In the genomic region with DNA sequence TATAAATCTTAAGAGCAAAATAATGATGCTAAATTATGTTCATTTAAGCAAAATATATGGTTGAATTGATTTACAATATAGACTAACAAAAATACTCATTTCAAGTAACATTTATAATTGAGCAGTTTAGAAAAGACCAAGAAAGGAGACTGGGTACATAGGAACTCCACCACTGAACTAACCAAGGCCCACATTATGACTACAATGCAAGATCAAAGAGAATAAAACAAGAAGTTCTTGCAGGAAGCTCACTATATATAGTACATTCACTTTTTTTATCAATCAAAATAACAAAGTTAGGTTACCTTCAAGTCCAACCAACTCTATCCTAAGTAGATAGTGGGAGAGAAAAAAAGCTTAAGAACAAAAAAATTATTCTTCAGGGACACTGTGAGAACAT, we compare ENCODE assay signal across 32 cellular contexts. TPM values are rescaled to one million over a fixed set of nuclear protein-coding genes. Genes with fewer than 3 reads are reported as not detected.
A peak's percentile ranks its signal among the peaks of the same experiment; 100 is the strongest.
DNase-seq lines count a peak whose midpoint lies in the region; ATAC-seq, FAIRE-seq and TF ChIP-seq lines count a peak whose summit lies in the region.
"Had no signal": no experiment of that assay in that cellular context is flagged by ENCODE, and none has a peak within 500 bp of the region (broad histone marks: within the 10 kb centered on the region; RNA-seq: fewer than 3 reads in every experiment).

No MANE protein-coding gene starts in this region.

- peak overlapping the region; percentile 42 for H3K27ac ChIP-seq in OCI-LY1 (ENCODE audit: low read depth, low read length, poor library complexity, severe bottlenecking)
- H3K27ac ChIP-seq: C4-2B, dorsolateral prefrontal cortex, parathyroid adenoma, SJCRH30, spleen had no signal

- peaks cover 94% of the 10 kb centered on the region for H3K79me2 ChIP-seq in OCI-LY1 (ENCODE audit: insufficient read depth, low read length)

- peaks cover 4% of the 10 kb centered on the region; the same call in 1 of the 2 replicates for H3K36me3 ChIP-seq in OCI-LY1 (ENCODE audit: insufficient read depth, low read length)
- H3K36me3 ChIP-seq: SJCRH30 had no signal

- H3K9ac ChIP-seq in OCI-LY1 (ENCODE audit: low read length): no peak overlapping the region
- H3K9ac ChIP-seq: parathyroid adenoma had no signal

- no peaks in the 10 kb centered on the region for H3F3A ChIP-seq in OCI-LY1 (ENCODE audit: insufficient read depth, low read length)

- peaks cover 82% of the 10 kb centered on the region for H3K4me1 Mint-ChIP-seq in activated naive CD4-positive, alpha-beta T cell treated with anti-CD3 and anti-CD28 coated beads, Interleukin-2, amount 50 U/mL, for 24 hours
- peaks cover 74% of the 10 kb centered on the region for H3K4me1 Mint-ChIP-seq in activated naive CD8-positive, alpha-beta T cell treated with anti-CD3 and anti-CD28 coated beads, Interleukin-2, amount 50 U/mL, for 24 hours
- H3K4me1 Mint-ChIP-seq in stimulated activated naive CD8-positive, alpha-beta T cell treated with anti-CD3 and anti-CD28 coated beads, Interleukin-15, Interleukin-2, amounts not matched to agents 100 ng/mL and 50 ng/mL, for 24 hours (ENCODE audit: low read depth): peaks cover 76% of the 10 kb centered on the region

- peak; percentile 67 for ATAC-seq in activated naive CD8-positive, alpha-beta T cell treated with anti-CD3 and anti-CD28 coated beads, Interleukin-2, amount 50 U/mL, for 24 hours
- ATAC-seq in GM19455 (IDR thresholded peaks at IDR 0.05; ENCODE audit: unreplicated experiment) (no peak), Right ventricle myocardium inferior (no peak)
- ATAC-seq: GM23338 had no signal

- H3K27me3 ChIP-seq in OCI-LY1 (ENCODE audit: insufficient read depth, low read length): no peaks in the 10 kb centered on the region
- H3K27me3 ChIP-seq: dorsolateral prefrontal cortex, SJCRH30, spleen had no signal

- no peaks in the 10 kb centered on the region for H3K9me2 ChIP-seq in OCI-LY1 (ENCODE audit: low read depth, low read length)

- no peak overlapping the region for H2AFZ ChIP-seq in OCI-LY1 (ENCODE audit: low read length)
- H2AFZ ChIP-seq: GM23338, parathyroid adenoma had no signal

- peaks cover 12% of the 10 kb centered on the region for H3K36me3 Mint-ChIP-seq in activated naive CD4-positive, alpha-beta T cell treated with anti-CD3 and anti-CD28 coated beads, Interleukin-2, amount 50 U/mL, for 24 hours
- H3K36me3 Mint-ChIP-seq in activated naive CD8-positive, alpha-beta T cell treated with anti-CD3 and anti-CD28 coated beads, Interleukin-2, amount 50 U/mL, for 24 hours (ENCODE audit: low read depth): peaks cover 2% of the 10 kb centered on the region
- peaks cover 19% of the 10 kb centered on the region for H3K36me3 Mint-ChIP-seq in stimulated activated naive CD8-positive, alpha-beta T cell treated with anti-CD3 and anti-CD28 coated beads, Interleukin-15, Interleukin-2, amounts not matched to agents 100 ng/mL and 50 ng/mL, for 24 hours (ENCODE audit: low read depth)

- peak overlapping the region; percentile 5 for H3K4me3 ChIP-seq in OCI-LY1 (ENCODE audit: low read depth, low read length, poor library complexity, severe bottlenecking)
- H3K4me3 ChIP-seq: dorsolateral prefrontal cortex, GM23338, SJCRH30, spleen had no signal

- no peak for DNase-seq in activated naive CD4-positive, alpha-beta T cell treated with anti-CD3 and anti-CD28 coated beads, Interleukin-2, amount 50 U/mL, for 16 hours
- no peak for DNase-seq in activated naive CD8-positive, alpha-beta T cell treated with anti-CD3 and anti-CD28 coated beads, Interleukin-2, amount 50 U/mL, for 24 hours
- DNase-seq in HTR-8/SVneo (ENCODE audit: insufficient read length, low spot score): no peak
- DNase-seq in Right ventricle myocardium inferior (ENCODE audit: missing footprints): no peak
- DNase-seq: ACHN; activated CD8-positive, alpha-beta memory T cell treated with anti-CD3 and anti-CD28 coated beads, Interleukin-2, amount 50 U/mL, for 4 hours; activated gamma-delta T cell treated with Interleukin-2 at 50 U/mL for 16 hours; caudate nucleus; dorsolateral prefrontal cortex; GDM1; KG1; NCI-H1436 treated with DMSO at 0.1 percent for 48 hours; NCI-H510A treated with DMSO at 0.1 percent for 48 hours; NK-92 treated with Interleukin-12 subunit alpha and Interleukin-12 subunit beta, amount 100 ng/mL, for 24 hours; right cardiac atrium; SJCRH30; spleen; stimulated activated CD4-positive, alpha-beta T cell treated with anti-CD3 and anti-CD28 coated beads, Interleukin-2, amount 100 ng/mL, for 48 hours; stimulated activated naive B cell treated with anti-CD40 and anti-IgM and Interleukin-4, amounts not matched to agents 10 μg/mL and 1 μg/mL and 100 μg/mL, for 72 hours had no signal

- peak overlapping the region; percentile 79 for H3K4me3 Mint-ChIP-seq in activated naive CD4-positive, alpha-beta T cell treated with anti-CD3 and anti-CD28 coated beads, Interleukin-2, amount 50 U/mL, for 24 hours
- peak overlapping the region; percentile 7 for H3K4me3 Mint-ChIP-seq in activated naive CD8-positive, alpha-beta T cell treated with anti-CD3 and anti-CD28 coated beads, Interleukin-2, amount 50 U/mL, for 24 hours
- H3K4me3 Mint-ChIP-seq in stimulated activated naive CD8-positive, alpha-beta T cell treated with anti-CD3 and anti-CD28 coated beads, Interleukin-15, Interleukin-2, amounts not matched to agents 100 ng/mL and 50 ng/mL, for 24 hours: peak overlapping the region; percentile 79
- H3K4me3 Mint-ChIP-seq: GM23338; stimulated activated naive B cell treated with anti-CD40 and anti-IgM and Interleukin-4, amounts not matched to agents 10 μg/mL and 1 μg/mL and 100 μg/mL, for 72 hours had no signal

- TF ChIP-seq CTCF in OCI-LY1 (IDR thresholded peaks at IDR 0.05; ENCODE audit: low read length): no peak

- H3K4me2 ChIP-seq in OCI-LY1 (ENCODE audit: low read length): peak overlapping the region; percentile 60
- H3K4me2 ChIP-seq: GM23338 had no signal

- no peak for FAIRE-seq in HTR-8/SVneo (lab: Jason Lieb, UNC)
- FAIRE-seq: endothelial cell of umbilical vein, GM18507, islet of Langerhans, RCC 7860 had no signal

- no peaks in the 10 kb centered on the region for H4K20me1 ChIP-seq in OCI-LY1 (ENCODE audit: insufficient read depth, low read length)

- no peaks in the 10 kb centered on the region for H3K27me3 Mint-ChIP-seq in activated naive CD4-positive, alpha-beta T cell treated with anti-CD3 and anti-CD28 coated beads, Interleukin-2, amount 50 U/mL, for 24 hours
- no peaks in the 10 kb centered on the region for H3K27me3 Mint-ChIP-seq in activated naive CD8-positive, alpha-beta T cell treated with anti-CD3 and anti-CD28 coated beads, Interleukin-2, amount 50 U/mL, for 24 hours
- H3K27me3 Mint-ChIP-seq in stimulated activated naive CD8-positive, alpha-beta T cell treated with anti-CD3 and anti-CD28 coated beads, Interleukin-15, Interleukin-2, amounts not matched to agents 100 ng/mL and 50 ng/mL, for 24 hours: no peaks in the 10 kb centered on the region
- H3K27me3 Mint-ChIP-seq: stimulated activated naive B cell treated with anti-CD40 and anti-IgM and Interleukin-4, amounts not matched to agents 10 μg/mL and 1 μg/mL and 100 μg/mL, for 72 hours had no signal

- no peaks in the 10 kb centered on the region for H3K9me3 ChIP-seq in OCI-LY1 (ENCODE audit: low read length)
- H3K9me3 ChIP-seq: SJCRH30, spleen had no signal

- H3K27ac Mint-ChIP-seq in activated naive CD4-positive, alpha-beta T cell treated with anti-CD3 and anti-CD28 coated beads, Interleukin-2, amount 50 U/mL, for 24 hours: peak overlapping the region; percentile 69
- peak overlapping the region; percentile 15 for H3K27ac Mint-ChIP-seq in activated naive CD8-positive, alpha-beta T cell treated with anti-CD3 and anti-CD28 coated beads, Interleukin-2, amount 50 U/mL, for 24 hours
- H3K27ac Mint-ChIP-seq in stimulated activated naive CD8-positive, alpha-beta T cell treated with anti-CD3 and anti-CD28 coated beads, Interleukin-15, Interleukin-2, amounts not matched to agents 100 ng/mL and 50 ng/mL, for 24 hours: peak overlapping the region; percentile 83
- H3K27ac Mint-ChIP-seq: GM23338; stimulated activated naive B cell treated with anti-CD40 and anti-IgM and Interleukin-4, amounts not matched to agents 10 μg/mL and 1 μg/mL and 100 μg/mL, for 72 hours had no signal

- H3K4me1 ChIP-seq in OCI-LY1 (ENCODE audit: insufficient read depth, low read length, severe bottlenecking): peaks cover 52% of the 10 kb centered on the region

- intact Hi-C loops in Right ventricle myocardium inferior (cut with DNase I): no loop called here

- no peaks in the 10 kb centered on the region for H3K9me3 Mint-ChIP-seq in activated naive CD4-positive, alpha-beta T cell treated with anti-CD3 and anti-CD28 coated beads, Interleukin-2, amount 50 U/mL, for 24 hours
- H3K9me3 Mint-ChIP-seq in activated naive CD8-positive, alpha-beta T cell treated with anti-CD3 and anti-CD28 coated beads, Interleukin-2, amount 50 U/mL, for 24 hours: no peaks in the 10 kb centered on the region
- H3K9me3 Mint-ChIP-seq in stimulated activated naive CD8-positive, alpha-beta T cell treated with anti-CD3 and anti-CD28 coated beads, Interleukin-15, Interleukin-2, amounts not matched to agents 100 ng/mL and 50 ng/mL, for 24 hours: no peaks in the 10 kb centered on the region
- H3K9me3 Mint-ChIP-seq: GM23338; stimulated activated naive B cell treated with anti-CD40 and anti-IgM and Interleukin-4, amounts not matched to agents 10 μg/mL and 1 μg/mL and 100 μg/mL, for 72 hours had no signal

RNA-seq across cellular contexts. Expression of a gene that starts 8.0 kb away (rescaled TPM):
- total RNA-seq in Right ventricle myocardium inferior: 10.1 TPM

RNA-seq across cellular contexts. Expression of a gene that starts 43.6 kb away (rescaled TPM):
- total RNA-seq in Right ventricle myocardium inferior: not detected
- total RNA-seq: endothelial cell of umbilical vein, GM23338, HT1080, liver, right cardiac atrium, spleen had no signal

Comparison
In these comparisons a context has a peak if more than half of its experiments do, and no peak if none do; other contexts are left out.
1. H3K27ac Mint-ChIP-seq: peak in every context shown above with its lines; median percentile 83 in stimulated activated naive CD8-positive, alpha-beta T cell treated with anti-CD3 and anti-CD28 coated beads, Interleukin-15, Interleukin-2, amounts not matched to agents 100 ng/mL and 50 ng/mL, for 24 hours; 69 in activated naive CD4-positive, alpha-beta T cell treated with anti-CD3 and anti-CD28 coated beads, Interleukin-2, amount 50 U/mL, for 24 hours; 15 in activated naive CD8-positive, alpha-beta T cell treated with anti-CD3 and anti-CD28 coated beads, Interleukin-2, amount 50 U/mL, for 24 hours.
2. H3K4me3 Mint-ChIP-seq: peak in every context shown above with its lines; median percentile 79 in activated naive CD4-positive, alpha-beta T cell treated with anti-CD3 and anti-CD28 coated beads, Interleukin-2, amount 50 U/mL, for 24 hours; 79 in stimulated activated naive CD8-positive, alpha-beta T cell treated with anti-CD3 and anti-CD28 coated beads, Interleukin-15, Interleukin-2, amounts not matched to agents 100 ng/mL and 50 ng/mL, for 24 hours; 7 in activated naive CD8-positive, alpha-beta T cell treated with anti-CD3 and anti-CD28 coated beads, Interleukin-2, amount 50 U/mL, for 24 hours.